10 cellular contexts compared by ENCODE assay signal in the genomic region with DNA sequence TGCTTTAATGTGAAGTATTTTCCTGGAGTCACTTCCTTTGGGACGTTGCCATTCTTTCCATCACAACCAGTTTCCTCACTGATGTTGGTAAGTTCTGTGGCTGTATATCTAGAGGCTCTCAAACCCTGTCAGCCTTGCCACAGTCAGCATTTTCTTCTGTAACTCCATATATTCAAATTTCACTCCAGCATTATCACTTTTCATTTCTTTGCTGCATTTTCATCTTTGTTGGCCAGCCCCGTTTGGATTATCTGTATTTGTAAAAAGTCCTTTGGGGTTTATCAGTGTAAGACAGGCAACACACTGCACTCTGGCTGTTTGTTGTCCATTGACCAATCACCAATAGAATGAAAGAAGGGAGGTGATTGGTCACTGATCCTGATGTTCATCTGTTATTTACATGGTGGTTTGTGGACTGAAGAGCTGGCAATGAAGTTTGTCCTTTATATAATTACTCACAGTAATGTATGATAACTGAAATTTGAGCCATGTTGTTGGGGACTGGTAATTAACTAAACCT. TPM values are rescaled to one million over a fixed set of nuclear protein-coding genes. Genes with fewer than 3 reads are reported as not detected.
DNase-seq lines count a peak whose midpoint lies in the region; TF ChIP-seq lines count a peak whose summit lies in the region.
"Had no signal": no experiment of that assay in that cellular context is flagged by ENCODE, and none has a peak within 500 bp of the region (broad histone marks: within the 10 kb centered on the region; RNA-seq: fewer than 3 reads in every experiment).

No MANE protein-coding gene starts in this region.

- no peak overlapping the region for H2BK20ac ChIP-seq in H9 (ENCODE audit: low read depth, low read length, poor library complexity, severe bottlenecking)

- CTCF ChIA-PET in GM10248 (lab: Yijun Ruan, JAX): interaction anchor here (1.3 kb wide), 1 partner anchor 37 kb away, joined by 3 read pairs; a partner anchor contains a TSS

- no peak overlapping the region for H3K56ac ChIP-seq in H9 (ENCODE audit: insufficient read length, low read depth, low read length)

- H3K36me3 ChIP-seq in SK-N-MC (ENCODE audit: insufficient read depth, low read length): peaks cover 43% of the 10 kb centered on the region

- H2BK120ac ChIP-seq in H9 (ENCODE audit: low read depth, low read length, poor library complexity, severe bottlenecking): no peak overlapping the region

- POLR2A ChIA-PET in GM10248 (lab: Yijun Ruan, JAX): no interaction called here

- no peak overlapping the region for H4K91ac ChIP-seq in H9 (ENCODE audit: insufficient read length, low read depth, low read length)

- peaks cover 16 to 25% (median 24%) of the 10 kb centered on the region in 3 experiments; a peak in 6 of 7 replicates for H3K36me3 Mint-ChIP-seq in H9 (ENCODE audit: insufficient read depth in 1 of 3, low read depth in 3 of 3)

- WGBS in H9 (ENCODE audit: extremely low coverage, insufficient read length, low lambda C conversion rate): no CpG with 5 or more reads among the region's 2 CpGs

- H3K9ac ChIP-seq in H9 (ENCODE audit: extremely low read depth, insufficient read length, low read length) (no peak overlapping the region), SK-N-MC (ENCODE audit: insufficient read length) (no peak overlapping the region)

- H3K4me3 ChIP-seq in SK-N-MC: peak overlapping the region; percentile 23; the same call in 1 of the 2 replicates

- no peak overlapping the region for H4K8ac ChIP-seq in H9 (replicated peaks; ENCODE audit: insufficient read length, low read depth, low read length)

- no peaks in the 10 kb centered on the region for H3K9me3 ChIP-seq in H9 (ENCODE audit: control insufficient read depth, low read depth, low read length)
- no peaks in the 10 kb centered on the region for H3K9me3 ChIP-seq in SK-N-MC (ENCODE audit: low read depth, low read length)

- H2BK5ac ChIP-seq in H9 (ENCODE audit: insufficient read length, low read length): no peak overlapping the region

- no peaks in the 10 kb centered on the region for H4K20me1 ChIP-seq in H9 (ENCODE audit: control insufficient read depth, insufficient read depth, insufficient read length)

- H2AK5ac ChIP-seq in H9 (ENCODE audit: insufficient read length, low read length): no peak overlapping the region

- H2BK12ac ChIP-seq in H9 (ENCODE audit: insufficient read length, low read depth, low read length): no peak overlapping the region

- no peak overlapping the region for H3K4me2 ChIP-seq in H9 (ENCODE audit: insufficient read depth, insufficient read length, low read length)

- DNase-seq in GF-D8 (lab: John Stamatoyannopoulos, UW) (peak; percentile 17), H9 (no peak), SK-N-MC (ENCODE audit: low read depth, low spot score) (peak; percentile 50), iris pigment epithelial cell (ENCODE audit: low read depth) (peak; percentile 75), LoVo (ENCODE audit: low spot score) (no peak), HT-29 (ENCODE audit: low spot score) (no peak), GM10248 (ENCODE audit: extremely low spot score) (no peak)
- DNase-seq in activated CD8-positive, alpha-beta memory T cell treated with anti-CD3 and anti-CD28 coated beads, Interleukin-2, amount 50 U/mL, for 4 hours: no peak
- DNase-seq: activated CD4-positive, alpha-beta memory T cell treated with anti-CD3 and anti-CD28 coated beads for 36 hours; mammary epithelial cell had no signal

- H3K23me2 ChIP-seq in H9 (ENCODE audit: insufficient read length, low read depth, low read length, poor library complexity, severe bottlenecking): no peaks in the 10 kb centered on the region

- H3K27ac Mint-ChIP-seq in H9: peak overlapping the region in 2 of 3 experiments; percentile 6 to 68; a peak in 2 of 7 replicates
- H3K27ac Mint-ChIP-seq: activated CD4-positive, alpha-beta memory T cell treated with anti-CD3 and anti-CD28 coated beads for 36 hours had no signal

- no peak overlapping the region for H3K14ac ChIP-seq in H9 (ENCODE audit: insufficient read depth, low read length)

- H3T11ph ChIP-seq in H9 (ENCODE audit: low read length): no peak overlapping the region

- no peak for TF ChIP-seq CTCF in H9 (conservative IDR thresholded peaks at IDR 0.05)
- no peak for TF ChIP-seq CTCF in GM10248 (IDR thresholded peaks at IDR 0.05; ENCODE audit: control extremely low read depth, extremely low read depth, low read depth, missing control alignments)

- no peak overlapping the region for H3K23ac ChIP-seq in H9 (ENCODE audit: insufficient read length, low read depth, low read length)

- no peak overlapping the region for H4K5ac ChIP-seq in H9 (ENCODE audit: insufficient read length, low read depth, low read length)

- no peak overlapping the region for H3K4me3 Mint-ChIP-seq in H9
- H3K4me3 Mint-ChIP-seq: activated CD4-positive, alpha-beta memory T cell treated with anti-CD3 and anti-CD28 coated beads for 36 hours had no signal

- no peak overlapping the region for H3K4ac ChIP-seq in H9 (ENCODE audit: low read depth, low read length)

- no peaks in the 10 kb centered on the region for H3K27me3 Mint-ChIP-seq in H9 (ENCODE audit: low read depth)
- H3K27me3 Mint-ChIP-seq: activated CD4-positive, alpha-beta memory T cell treated with anti-CD3 and anti-CD28 coated beads for 36 hours had no signal

- H3K79me1 ChIP-seq in H9 (ENCODE audit: insufficient read depth, low read depth, low read length, poor library complexity, severe bottlenecking): peaks cover 15% of the 10 kb centered on the region

- H3K4me1 ChIP-seq in H9 (ENCODE audit: insufficient read depth, low read length): no peaks in the 10 kb centered on the region; the same call in 1 of the 2 replicates

- peaks cover 15% of the 10 kb centered on the region; the same call in 1 of the 2 replicates for H3K79me2 ChIP-seq in H9 (ENCODE audit: insufficient read depth, low read length)

- no peak overlapping the region for H2AFZ ChIP-seq in H9 (ENCODE audit: low read length)

- no peak overlapping the region for H3K18ac ChIP-seq in H9 (ENCODE audit: insufficient read length, low read depth, low read length)

- peaks cover 13 to 15% of the 10 kb centered on the region in 2 experiments for H3K4me1 Mint-ChIP-seq in H9

- H3K27ac ChIP-seq in H9 (ENCODE audit: insufficient read length, low read depth, low read length) (no peak overlapping the region), SK-N-MC (peak overlapping the region; percentile 80)

- no peaks in the 10 kb centered on the region for H3K27me3 ChIP-seq in H9 (ENCODE audit: insufficient read depth, low read length)

- no peaks in the 10 kb centered on the region for H3K9me3 Mint-ChIP-seq in H9
- H3K9me3 Mint-ChIP-seq: activated CD4-positive, alpha-beta memory T cell treated with anti-CD3 and anti-CD28 coated beads for 36 hours had no signal

- H2BK15ac ChIP-seq in H9 (ENCODE audit: low read depth, low read length): no peak overlapping the region

RNA-seq across cellular contexts. Expression of a gene that starts 20.3 kb away (rescaled TPM):
- 136 and 142 TPM in 2 replicates for total RNA-seq in H9 (2021)
- 23.4 and 23.8 TPM in 2 replicates for total RNA-seq in HT-29 (2014; rRNA removed; shearing (Covaris generic))

RNA-seq across cellular contexts. Expression of a gene that starts 36.5 kb away (rescaled TPM):
- 14.7 and 15.0 TPM in 2 replicates for total RNA-seq in H9 (2021)
- 19.6 and 21.8 TPM in 2 replicates for total RNA-seq in HT-29 (2014; rRNA removed; shearing (Covaris generic))

Comparison
In these comparisons a context has a peak if more than half of its experiments do, and no peak if none do; other contexts are left out.
1. DNase-seq: peak in GF-D8 (single experiment), SK-N-MC (single experiment) and iris pigment epithelial cell (single experiment); none in H9 (single experiment), activated CD8-positive, alpha-beta memory T cell treated with anti-CD3 and anti-CD28 coated beads, Interleukin-2, amount 50 U/mL, for 4 hours (single experiment), LoVo (single experiment), HT-29 (single experiment) and GM10248 (single experiment).